In the genomic region with DNA sequence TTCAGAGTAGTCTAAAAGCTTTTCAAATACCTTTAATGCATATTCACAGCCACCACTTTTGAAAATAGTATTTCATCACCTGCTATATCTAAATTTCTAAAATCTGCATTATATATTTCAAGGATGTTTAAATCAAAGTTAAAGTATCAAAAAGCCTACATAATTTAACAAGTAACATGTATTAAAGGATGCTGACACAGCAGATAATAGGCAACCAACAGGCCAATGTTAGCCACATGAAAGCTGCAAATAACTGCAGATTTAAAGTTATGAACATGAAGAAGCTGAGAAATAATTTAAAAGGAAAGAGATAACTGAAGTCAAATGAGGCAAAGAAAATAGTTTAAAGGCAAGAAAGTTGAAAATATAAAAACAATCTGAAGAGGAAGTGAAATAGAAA, we compare ENCODE assay signal across 22 cellular contexts. TPM values are rescaled to one million over a fixed set of nuclear protein-coding genes. Genes with fewer than 3 reads are reported as not detected.
DNase-seq lines count a peak whose midpoint lies in the region; ATAC-seq, FAIRE-seq and TF ChIP-seq lines count a peak whose summit lies in the region.
"Had no signal": no experiment of that assay in that cellular context is flagged by ENCODE, and none has a peak within 500 bp of the region (broad histone marks: within the 10 kb centered on the region; RNA-seq: fewer than 3 reads in every experiment).

No MANE protein-coding gene starts in this region.

- H3K36me3 Mint-ChIP-seq in central memory CD8-positive, alpha-beta T cell (ENCODE audit: insufficient read depth), result no peaks in the 10 kb centered on the region
- H3K36me3 Mint-ChIP-seq in effector memory CD8-positive, alpha-beta T cell (ENCODE audit: insufficient read depth), result no peaks in the 10 kb centered on the region
- H3K36me3 Mint-ChIP-seq: CD8-positive, alpha-beta T cell had no signal

- in situ Hi-C loops in HepG2 (cut with HindIII; ENCODE audit: extremely low pct_ligation_motif_present, low pct_unique_long_range_greater_than_20kb) (no loop called here), IMR-90 (cut with MboI; ENCODE audit: low sequenced_read_pairs) (no loop called here)

- no peak overlapping the region for H2AK9ac ChIP-seq in IMR-90 (replicated peaks; ENCODE audit: low read depth, low read length, poor library complexity)

- H3K79me2 ChIP-seq in HepG2 (ENCODE audit: insufficient read depth, low read length), result no peaks in the 10 kb centered on the region

- no peak overlapping the region for H4K8ac ChIP-seq in IMR-90 (ENCODE audit: low read depth in 2 of 2, low read length in 2 of 2)

- H3K79me1 ChIP-seq in IMR-90 (ENCODE audit: low read depth in 1 of 2, low read length in 2 of 2), result no peaks in the 10 kb centered on the region

- H3K4me3 ChIP-seq in HepG2 (replicated peaks in 1 of 3; ENCODE audit: insufficient read depth in 1 of 3, low read depth in 2 of 3, low read length in 3 of 3) (no peak overlapping the region), right lobe of liver (no peak overlapping the region), A549 (no peak overlapping the region), IMR-90 (ENCODE audit: insufficient read depth, low read depth, low read length) (no peak overlapping the region), BE2C (ENCODE audit: low read depth, low read length) (no peak overlapping the region)
- H3K4me3 ChIP-seq: BLaER1 treated with 17β-estradiol and CSF1 and Interleukin-3, amounts not matched to agents 10 nM and 100 nM had no signal

- peaks cover 9% of the 10 kb centered on the region for H3K27me3 Mint-ChIP-seq in central memory CD8-positive, alpha-beta T cell
- H3K27me3 Mint-ChIP-seq in effector memory CD8-positive, alpha-beta T cell, result peaks cover 0 to 7% of the 10 kb centered on the region in 2 donors
- H3K27me3 Mint-ChIP-seq: CD4-positive, alpha-beta T cell had no signal

- H3K56ac ChIP-seq in IMR-90 (ENCODE audit: extremely low read depth, insufficient read depth, low read length), result no peak overlapping the region

- H3K4me3 Mint-ChIP-seq in central memory CD8-positive, alpha-beta T cell, result no peak overlapping the region
- H3K4me3 Mint-ChIP-seq in effector memory CD8-positive, alpha-beta T cell, result no peak overlapping the region
- H3K4me3 Mint-ChIP-seq: CD4-positive, alpha-beta T cell; CD8-positive, alpha-beta T cell had no signal

- H3K9ac ChIP-seq in HepG2 (ENCODE audit: insufficient read depth, low read depth, low read length) (no peak overlapping the region), IMR-90 (ENCODE audit: low read depth, low read length) (no peak overlapping the region)
- H3K9ac ChIP-seq: BLaER1 treated with 17β-estradiol and CSF1 and Interleukin-3, amounts not matched to agents 10 nM and 100 nM had no signal

- dilution Hi-C loops in IMR-90 (cut with HindIII; ENCODE audit: low sequenced_read_pairs, unreplicated experiment), result no loop called here

- H2BK15ac ChIP-seq in IMR-90 (ENCODE audit: low read depth, low read length), result no peak overlapping the region

- no peak overlapping the region for H3K14ac ChIP-seq in IMR-90 (replicated peaks; ENCODE audit: low read depth, low read length)

- H3K9me3 Mint-ChIP-seq in central memory CD8-positive, alpha-beta T cell, result no peaks in the 10 kb centered on the region
- no peaks in the 10 kb centered on the region for H3K9me3 Mint-ChIP-seq in effector memory CD8-positive, alpha-beta T cell
- H3K9me3 Mint-ChIP-seq: CD4-positive, alpha-beta T cell; CD8-positive, alpha-beta T cell had no signal

- H4K91ac ChIP-seq in IMR-90 (ENCODE audit: insufficient read depth, low read depth, low read length), result no peak overlapping the region

- H3K9me3 ChIP-seq in HepG2 (ENCODE audit: low read length) (no peaks in the 10 kb centered on the region), right lobe of liver (no peaks in the 10 kb centered on the region), A549 (no peaks in the 10 kb centered on the region), IMR-90 (ENCODE audit: control insufficient read depth, insufficient read depth, low read length) (no peaks in the 10 kb centered on the region), BE2C (no peaks in the 10 kb centered on the region)
- H3K9me3 ChIP-seq: BLaER1 treated with 17β-estradiol and CSF1 and Interleukin-3, amounts not matched to agents 10 nM and 100 nM; Caco-2 had no signal

- CTCF ChIA-PET in HepG2 (lab: Yijun Ruan, JAX; ENCODE audit: low intra/inter-chr PET ratio, low total read pairs) (no interaction called here), A549 (lab: Yijun Ruan, JAX) (no interaction called here), IMR-90 (lab: Yijun Ruan, JAX) (interaction anchor here (1.0 kb wide), 1 partner anchor 33 kb away, joined by 4 read pairs; no protein-coding TSS in a partner anchor)

- H2BK20ac ChIP-seq in IMR-90 (ENCODE audit: low read depth, low read length), result no peak overlapping the region

- no TSS peak for BruUV-seq in HepG2 (replicated peaks; lab: Mats Ljungman, UMichigan)
- no TSS peak for BruUV-seq in IMR-90 (replicated peaks; lab: Mats Ljungman, UMichigan)

- H3K27ac Mint-ChIP-seq in central memory CD8-positive, alpha-beta T cell (ENCODE audit: low read depth), result peak overlapping the region; percentile 1
- no peak overlapping the region for H3K27ac Mint-ChIP-seq in effector memory CD8-positive, alpha-beta T cell
- H3K27ac Mint-ChIP-seq: CD4-positive, alpha-beta T cell; CD8-positive, alpha-beta T cell had no signal

- H3K4me2 ChIP-seq in HepG2 (ENCODE audit: low read depth, low read length) (no peak overlapping the region), A549 (no peak overlapping the region), IMR-90 (ENCODE audit: low read depth, low read length) (no peak overlapping the region)
- H3K4me2 ChIP-seq: BLaER1 treated with 17β-estradiol and CSF1 and Interleukin-3, amounts not matched to agents 10 nM and 100 nM had no signal

- H4K20me1 ChIP-seq in HepG2 (ENCODE audit: insufficient read depth, low read length) (no peaks in the 10 kb centered on the region), IMR-90 (ENCODE audit: insufficient read depth, low read length) (no peaks in the 10 kb centered on the region)
- H4K20me1 ChIP-seq: BLaER1 treated with 17β-estradiol and CSF1 and Interleukin-3, amounts not matched to agents 10 nM and 100 nM had no signal

- H3K27ac ChIP-seq in HepG2 (ENCODE audit: extremely low read length, insufficient read depth, low read length) (no peak overlapping the region), right lobe of liver (no peak overlapping the region), A549 (no peak overlapping the region), IMR-90 (ENCODE audit: insufficient read depth, low read length) (no peak overlapping the region)
- H3K27ac ChIP-seq: 22Rv1; BLaER1 treated with 17β-estradiol and CSF1 and Interleukin-3, amounts not matched to agents 10 nM and 100 nM; C4-2B had no signal

- no peak for TF ChIP-seq POLR2A in HepG2 (IDR thresholded peaks at IDR 0.05; ENCODE audit: insufficient read depth in 1 of 2, low read depth in 2 of 2, low read length in 2 of 2)
- TF ChIP-seq POLR2A in right lobe of liver (IDR thresholded peaks at IDR 0.05), result no peak
- no peak for TF ChIP-seq POLR2A in A549 (IDR thresholded peaks at IDR 0.05; ENCODE audit: low read length)
- TF ChIP-seq POLR2A in IMR-90 (IDR thresholded peaks at IDR 0.05; ENCODE audit: low read depth, low read length), result no peak

- POLR2A ChIA-PET in HepG2 (lab: Yijun Ruan, JAX) (no interaction called here), A549 (lab: Yijun Ruan, JAX) (no interaction called here), IMR-90 (lab: Charles Lee; ENCODE audit: unreplicated experiment) (interaction anchor here (0.6 kb wide), 1 partner anchor 54 kb away, joined by 5 read pairs; no protein-coding TSS in a partner anchor)

- no peak overlapping the region for H3K23ac ChIP-seq in IMR-90 (ENCODE audit: low read depth, low read length)

- no peak overlapping the region for H4K5ac ChIP-seq in IMR-90 (ENCODE audit: low read depth, low read length)

- no peaks in the 10 kb centered on the region for H3K36me3 ChIP-seq in HepG2 (replicated peaks in 1 of 2; ENCODE audit: control insufficient read depth in 1 of 2, insufficient read depth in 2 of 2, low read length in 2 of 2)
- no peaks in the 10 kb centered on the region for H3K36me3 ChIP-seq in right lobe of liver
- H3K36me3 ChIP-seq in IMR-90 (ENCODE audit: control insufficient read depth, insufficient read depth, low read length), result no peaks in the 10 kb centered on the region
- H3K36me3 ChIP-seq in BE2C, result no peaks in the 10 kb centered on the region
- H3K36me3 ChIP-seq: BLaER1 treated with 17β-estradiol and CSF1 and Interleukin-3, amounts not matched to agents 10 nM and 100 nM had no signal

- ATAC-seq in HepG2 (no peak), right lobe of liver (no peak), A549 (no peak), IMR-90 (ENCODE audit: low read depth) (no peak)
- no peak for ATAC-seq in central memory CD8-positive, alpha-beta T cell (replicated peaks; ENCODE audit: extremely low read depth, poor library complexity, severe bottlenecking)
- ATAC-seq in effector memory CD8-positive, alpha-beta T cell (replicated peaks), result no peak
- ATAC-seq: CD8-positive, alpha-beta T cell had no signal

- H3K9me1 ChIP-seq in IMR-90 (ENCODE audit: insufficient read depth, low read length), result no peaks in the 10 kb centered on the region

- H2AK5ac ChIP-seq in IMR-90 (ENCODE audit: low read depth, low read length), result no peak overlapping the region

- no peak for TF ChIP-seq RAD21 in HepG2 (CRISPR knock-in tag; IDR thresholded peaks at IDR 0.05)
- TF ChIP-seq RAD21 in A549 (conservative IDR thresholded peaks at IDR 0.05 in 1 of 2, IDR thresholded peaks at IDR 0.05 in 1 of 2), result no peak
- TF ChIP-seq RAD21 in IMR-90 (IDR thresholded peaks at IDR 0.05; ENCODE audit: low read length), result no peak

- H3K27me3 ChIP-seq in HepG2 (ENCODE audit: control insufficient read depth in 1 of 2, insufficient read depth in 2 of 2, low read length in 2 of 2), result no peaks in the 10 kb centered on the region
- peaks cover 0 to 3% of the 10 kb centered on the region in 2 donors for H3K27me3 ChIP-seq in right lobe of liver
- no peaks in the 10 kb centered on the region for H3K27me3 ChIP-seq in IMR-90 (ENCODE audit: control insufficient read depth, insufficient read depth, low read length)
- H3K27me3 ChIP-seq in BE2C, result no peaks in the 10 kb centered on the region
- H3K27me3 ChIP-seq: BLaER1 treated with 17β-estradiol and CSF1 and Interleukin-3, amounts not matched to agents 10 nM and 100 nM had no signal

- TF ChIP-seq CTCF in HepG2 (CRISPR knock-in tag; IDR thresholded peaks at IDR 0.05) (no peak), right lobe of liver (IDR thresholded peaks at IDR 0.05) (no peak), A549 (IDR thresholded peaks at IDR 0.05) (no peak), IMR-90 (conservative IDR thresholded peaks at IDR 0.05; ENCODE audit: low read depth, low read length) (no peak), BE2C (IDR thresholded peaks at IDR 0.05; ENCODE audit: low read depth, low read length) (no peak)

- TF ChIP-seq EP300 in HepG2 (IDR thresholded peaks at IDR 0.05; ENCODE audit: low read depth in 2 of 2, low read length in 2 of 2) (no peak), HepG2 (CRISPR knock-in tag; IDR thresholded peaks at IDR 0.05; ENCODE audit: borderline replicate concordance) (no peak), A549 (IDR thresholded peaks at IDR 0.05) (no peak)

- H3K4me1 Mint-ChIP-seq in central memory CD8-positive, alpha-beta T cell, result no peaks in the 10 kb centered on the region
- H3K4me1 Mint-ChIP-seq in effector memory CD8-positive, alpha-beta T cell (ENCODE audit: low read depth in 2 of 2), result peaks cover 0 to 3% of the 10 kb centered on the region in 2 donors

- FAIRE-seq in HepG2 (lab: Jason Lieb, UNC) (no peak), A549 (lab: Jason Lieb, UNC) (no peak)
- FAIRE-seq: D721Med, G401.6, GM12891, GM19239 had no signal

- H2BK5ac ChIP-seq in IMR-90 (ENCODE audit: low read depth, low read length, poor library complexity, severe bottlenecking), result no peak overlapping the region

- H3K18ac ChIP-seq in IMR-90 (ENCODE audit: low read depth, low read length), result no peak overlapping the region

- intact Hi-C loops in HepG2 (cut with micrococcal nuclease; ENCODE audit: unreplicated experiment), result no loop called here
- intact Hi-C loops in right lobe of liver (cut with DNase I), result no loop called here
- intact Hi-C loops in IMR-90 (cut with micrococcal nuclease), result no loop called here

- no peak overlapping the region for H2AFZ ChIP-seq in HepG2 (ENCODE audit: low read length)
- no peak overlapping the region for H2AFZ ChIP-seq in IMR-90 (replicated peaks; ENCODE audit: low read length, poor library complexity)

- DNase-seq in HepG2 (ENCODE audit: low spot score) (no peak), right lobe of liver (no peak), A549 (ENCODE audit: low read depth in 1 of 2, low spot score in 1 of 2) (no peak), IMR-90 (no peak), BE2C (no peak), middle frontal gyrus (ENCODE audit: extremely low spot score, low spot score) (no peak)
- no peak for DNase-seq in central memory CD8-positive, alpha-beta T cell (ENCODE audit: low spot score in 2 of 2)
- no peak for DNase-seq in effector memory CD8-positive, alpha-beta T cell
- DNase-seq: ACHN; Caco-2; Calu3; CD4-positive, alpha-beta T cell; CD8-positive, alpha-beta T cell; DMS79 treated with DMSO at 0.1 percent for 48 hours; GF-D8 had no signal

- H3K4me1 ChIP-seq in HepG2 (ENCODE audit: insufficient read depth, low read length) (no peaks in the 10 kb centered on the region), right lobe of liver (no peaks in the 10 kb centered on the region), A549 (no peaks in the 10 kb centered on the region), IMR-90 (ENCODE audit: control insufficient read depth, insufficient read depth, low read length) (no peaks in the 10 kb centered on the region), BE2C (no peaks in the 10 kb centered on the region)
- H3K4me1 ChIP-seq: BLaER1 treated with 17β-estradiol and CSF1 and Interleukin-3, amounts not matched to agents 10 nM and 100 nM; Caco-2 had no signal

- H3K4ac ChIP-seq in IMR-90 (ENCODE audit: low read depth, low read length), result no peak overlapping the region

- no peak overlapping the region for H2BK120ac ChIP-seq in IMR-90 (ENCODE audit: low read depth, low read length)

RNA-seq across cellular contexts. Expression of gene NELL2, which starts 39.8 kb away (rescaled TPM):
- total RNA-seq in HepG2 (2016; rRNA removed; fragmentation: Illumina TruSeq; extraction: Trizol) (0.11 TPM in 1 of 2 replicates, not detected in the other), right lobe of liver (under 1 TPM in 3 of 6 experiments, not detected in 3; 0.15 to 0.43 (median 0.43) TPM), IMR-90 (2012; rRNA removed) (0.18 and 0.28 TPM in 2 replicates)
- total RNA-seq in HepG2 (2016; cell fraction: cytosol; rRNA removed; fragmentation: Illumina TruSeq; extraction: Trizol; ENCODE audit: low read depth), result not detected in 2 replicates
- not detected in 2 replicates for total RNA-seq in HepG2 (2016; cell fraction: insoluble cytoplasmic fraction; rRNA removed; fragmentation: Illumina TruSeq; extraction: Trizol)
- not detected in 2 replicates for total RNA-seq in HepG2 (2016; cell fraction: membrane; rRNA removed; fragmentation: Illumina TruSeq; extraction: Trizol)
- not detected in 2 replicates for total RNA-seq in HepG2 (2016; cell fraction: nucleus; rRNA removed; fragmentation: Illumina TruSeq; extraction: Trizol)
- polyA plus RNA-seq in HepG2 (2011; rRNA removed) (not detected in 2 replicates), A549 (2011; rRNA removed) (0.16 and 0.30 TPM in 2 replicates), A549 (2017; fragmentation: RNase III; extraction: RNeasy Plus Mini Kit Qiagen cat#74134 plus additional on column Dnase treatment) (0.07 to 0.16 TPM in 2 of 3 replicates, not detected in the other), IMR-90 (2012; rRNA removed) (0.17 and 0.26 TPM in 2 replicates)
- not detected in 2 replicates for polyA plus RNA-seq in HepG2 (2011; cell fraction: cytosol; rRNA removed)
- polyA plus RNA-seq in HepG2 (2011; cell fraction: nucleus; rRNA removed), result not detected in 2 replicates
- polyA plus RNA-seq in HepG2 (2012), result not detected in 2 replicates
- not detected in 2 replicates for polyA plus RNA-seq in HepG2 (2016; cell fraction: cytosol; fragmentation: Illumina TruSeq; extraction: Trizol; ENCODE audit: low read depth)
- not detected in 2 replicates for polyA plus RNA-seq in HepG2 (2016; cell fraction: insoluble cytoplasmic fraction; fragmentation: Illumina TruSeq; extraction: Trizol; ENCODE audit: low read depth)
- not detected in 2 replicates for polyA plus RNA-seq in HepG2 (2016; cell fraction: membrane; fragmentation: Illumina TruSeq; extraction: Trizol; ENCODE audit: low read depth)
- polyA plus RNA-seq in HepG2 (2016; cell fraction: nucleus; fragmentation: Illumina TruSeq; extraction: Trizol; ENCODE audit: insufficient read depth, low read depth), result not detected in 2 replicates
- polyA minus RNA-seq in HepG2 (2011; rRNA and poly(A)+ RNA removed; ENCODE audit: low replicate concordance), result 0.77 TPM in 1 of 2 replicates, not detected in the other
- not detected in 2 replicates for polyA minus RNA-seq in HepG2 (2011; cell fraction: cytosol; rRNA and poly(A)+ RNA removed)
- polyA minus RNA-seq in HepG2 (2011; cell fraction: nucleus; rRNA and poly(A)+ RNA removed), result not detected in 2 replicates
- 0.11 and 0.16 TPM in 2 replicates for polyA plus RNA-seq in A549 (2012; cell fraction: cytosol; rRNA removed)
- 0.06 and 0.07 TPM in 2 replicates for polyA plus RNA-seq in A549 (2012; cell fraction: nucleus; rRNA removed)
- 0.58 and 1.4 TPM in 2 replicates for polyA minus RNA-seq in A549 (2011; rRNA and poly(A)+ RNA removed)
- not detected in 2 replicates for polyA plus RNA-seq in IMR-90 (2012; cell fraction: cytosol; rRNA removed)
- polyA plus RNA-seq in IMR-90 (2012; cell fraction: nucleus; rRNA removed; ENCODE audit: low replicate concordance), result 0.06 TPM in 1 of 2 replicates, not detected in the other
- 1.0 TPM for polyA plus RNA-seq in BE2C (2012; ENCODE audit: insufficient read depth, insufficient read length, low read depth)
- total RNA-seq: Calu3 had no signal

Comparison
In these comparisons a context has a peak if more than half of its experiments do, and no peak if none do; other contexts are left out.
1. Of the 38 proteins assayed by ChIP-seq in both HepG2 and A549: peak only in HepG2: none; only in A549: none; in both: MAFK; in neither: 37.